In the genomic region with DNA sequence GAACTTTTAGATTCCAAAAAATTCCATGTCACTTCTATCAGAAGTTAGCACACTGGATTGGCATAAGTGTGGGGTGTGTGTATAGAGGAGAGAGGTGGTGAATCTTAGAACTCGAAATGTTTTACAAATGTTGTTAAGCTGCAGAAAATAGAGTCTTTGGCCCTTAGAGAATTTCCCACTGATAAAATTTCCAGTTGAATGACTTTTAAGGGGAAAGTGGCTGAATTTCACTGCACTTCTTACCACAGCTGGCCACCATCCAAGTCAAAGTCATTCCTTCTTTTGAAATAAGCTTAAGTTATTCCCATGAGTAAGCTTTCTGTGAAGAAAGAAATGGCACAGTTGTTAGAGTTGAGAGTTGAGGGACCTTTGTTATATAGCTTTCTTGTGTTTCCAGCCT, we compare ENCODE assay signal across 9 cellular contexts. TPM values are rescaled to one million over a fixed set of nuclear protein-coding genes. Genes with fewer than 3 reads are reported as not detected.
DNase-seq lines count a peak whose midpoint lies in the region; ATAC-seq and TF ChIP-seq lines count a peak whose summit lies in the region.
"Had no signal": no experiment of that assay in that cellular context is flagged by ENCODE, and none has a peak within 500 bp of the region (broad histone marks: within the 10 kb centered on the region; RNA-seq: fewer than 3 reads in every experiment).

No MANE protein-coding gene starts in this region.

- peaks cover 74% of the 10 kb centered on the region for H3K4me1 ChIP-seq in Karpas-422 (ENCODE audit: low read length)

- no peaks in the 10 kb centered on the region for H3K9me3 ChIP-seq in Karpas-422 (ENCODE audit: low read length)

- peaks cover 42 to 45% of the 10 kb centered on the region in 2 donors for H3K4me1 Mint-ChIP-seq in natural killer cell treated with Interleukin-12 subunit alpha and Interleukin-12 subunit beta and Interleukin-15 and Interleukin-18, amount 100 ng/mL, for 72 hours (ENCODE audit: low read depth in 2 of 2)

- H3K4me3 ChIP-seq in Karpas-422 (ENCODE audit: low read length), result peak overlapping the region; percentile 56
- H3K4me3 ChIP-seq in choroid plexus epithelial cell (ENCODE audit: low read depth, low read length), result no peak overlapping the region
- H3K4me3 ChIP-seq: skin epidermis had no signal

- H3K79me2 ChIP-seq in Karpas-422 (ENCODE audit: low read length), result peaks cover 90% of the 10 kb centered on the region

- peak overlapping the region; percentile 84 for H3K4me2 ChIP-seq in Karpas-422 (ENCODE audit: low read depth, low read length, poor library complexity, severe bottlenecking)

- peak overlapping the region; percentile 51 to 78 for H3K27ac Mint-ChIP-seq in natural killer cell treated with Interleukin-12 subunit alpha and Interleukin-12 subunit beta and Interleukin-15 and Interleukin-18, amount 100 ng/mL, for 72 hours

- peak overlapping the region; percentile 44 for H3K4me3 Mint-ChIP-seq in natural killer cell treated with Interleukin-12 subunit alpha and Interleukin-12 subunit beta and Interleukin-15 and Interleukin-18, amount 100 ng/mL, for 72 hours

- no peak overlapping the region for H2AFZ ChIP-seq in Karpas-422 (ENCODE audit: low read length)

- DNase-seq in Ammon's horn (ENCODE audit: low spot score), result peak; percentile 42
- peak; percentile 81 for DNase-seq in Karpas-422
- DNase-seq in choroid plexus epithelial cell (ENCODE audit: low read depth), result peak; percentile 95
- no peak for DNase-seq in natural killer cell treated with Interleukin-12 subunit alpha and Interleukin-12 subunit beta and Interleukin-15 and Interleukin-18, amount 100 ng/mL, for 72 hours (ENCODE audit: low spot score)
- no peak for DNase-seq in hippocampal formation (lab: John Stamatoyannopoulos, UW)
- DNase-seq in SHP77 (lab: John Stamatoyannopoulos, UW), result no peak

- H3K9me3 Mint-ChIP-seq in natural killer cell treated with Interleukin-12 subunit alpha and Interleukin-12 subunit beta and Interleukin-15 and Interleukin-18, amount 100 ng/mL, for 72 hours, result no peaks in the 10 kb centered on the region

- no peaks in the 10 kb centered on the region for H3K36me3 ChIP-seq in Karpas-422 (ENCODE audit: insufficient read depth, low read length)

- H3K27ac ChIP-seq in Karpas-422 (ENCODE audit: low read length), result peak overlapping the region; percentile 98

- no peak for ATAC-seq in natural killer cell treated with Interleukin-12 subunit alpha and Interleukin-12 subunit beta and Interleukin-15 and Interleukin-18, amount 100 ng/mL, for 72 hours
- ATAC-seq in HG02759 (IDR thresholded peaks at IDR 0.05; ENCODE audit: unreplicated experiment) (no peak), HG03045 (IDR thresholded peaks at IDR 0.05; ENCODE audit: unreplicated experiment) (no peak)

- no peaks in the 10 kb centered on the region for H3K36me3 Mint-ChIP-seq in natural killer cell treated with Interleukin-12 subunit alpha and Interleukin-12 subunit beta and Interleukin-15 and Interleukin-18, amount 100 ng/mL, for 72 hours

- H3K9ac ChIP-seq in Karpas-422 (ENCODE audit: low read length), result peak overlapping the region; percentile 58

- TF ChIP-seq CTCF in choroid plexus epithelial cell (conservative IDR thresholded peaks at IDR 0.05; ENCODE audit: low read depth, low read length), result no peak

- H3K27me3 Mint-ChIP-seq in natural killer cell treated with Interleukin-12 subunit alpha and Interleukin-12 subunit beta and Interleukin-15 and Interleukin-18, amount 100 ng/mL, for 72 hours, result no peaks in the 10 kb centered on the region

- H4K20me1 ChIP-seq in Karpas-422 (ENCODE audit: insufficient read depth, low read depth, low read length), result no peaks in the 10 kb centered on the region

- no peaks in the 10 kb centered on the region for H3K27me3 ChIP-seq in Karpas-422 (ENCODE audit: low read length)

- no peaks in the 10 kb centered on the region for H3K9me2 ChIP-seq in Karpas-422 (replicated peaks; ENCODE audit: insufficient read depth, low read length)

RNA-seq across cellular contexts. Expression of gene VCL, which starts 13.8 kb away (rescaled TPM):
- total RNA-seq in Karpas-422 (2014; rRNA removed; shearing (Covaris generic); ENCODE audit: low replicate concordance), result 37.6 and 50.5 TPM in 2 replicates
- total RNA-seq in natural killer cell treated with Interleukin-12 subunit alpha and Interleukin-12 subunit beta and Interleukin-15 and Interleukin-18, amount 100 ng/mL, for 72 hours, result 10 to 100 TPM; 42.1 to 51.4 TPM

Comparison
In these comparisons a context has a peak if more than half of its experiments do, and no peak if none do; other contexts are left out.
1. DNase-seq: peak in Ammon's horn (single experiment), Karpas-422 (single experiment) and choroid plexus epithelial cell (single experiment); none in natural killer cell treated with Interleukin-12 subunit alpha and Interleukin-12 subunit beta and Interleukin-15 and Interleukin-18, amount 100 ng/mL, for 72 hours (single experiment), hippocampal formation (0 of 2) and SHP77 (0 of 2).